In the genomic region with DNA sequence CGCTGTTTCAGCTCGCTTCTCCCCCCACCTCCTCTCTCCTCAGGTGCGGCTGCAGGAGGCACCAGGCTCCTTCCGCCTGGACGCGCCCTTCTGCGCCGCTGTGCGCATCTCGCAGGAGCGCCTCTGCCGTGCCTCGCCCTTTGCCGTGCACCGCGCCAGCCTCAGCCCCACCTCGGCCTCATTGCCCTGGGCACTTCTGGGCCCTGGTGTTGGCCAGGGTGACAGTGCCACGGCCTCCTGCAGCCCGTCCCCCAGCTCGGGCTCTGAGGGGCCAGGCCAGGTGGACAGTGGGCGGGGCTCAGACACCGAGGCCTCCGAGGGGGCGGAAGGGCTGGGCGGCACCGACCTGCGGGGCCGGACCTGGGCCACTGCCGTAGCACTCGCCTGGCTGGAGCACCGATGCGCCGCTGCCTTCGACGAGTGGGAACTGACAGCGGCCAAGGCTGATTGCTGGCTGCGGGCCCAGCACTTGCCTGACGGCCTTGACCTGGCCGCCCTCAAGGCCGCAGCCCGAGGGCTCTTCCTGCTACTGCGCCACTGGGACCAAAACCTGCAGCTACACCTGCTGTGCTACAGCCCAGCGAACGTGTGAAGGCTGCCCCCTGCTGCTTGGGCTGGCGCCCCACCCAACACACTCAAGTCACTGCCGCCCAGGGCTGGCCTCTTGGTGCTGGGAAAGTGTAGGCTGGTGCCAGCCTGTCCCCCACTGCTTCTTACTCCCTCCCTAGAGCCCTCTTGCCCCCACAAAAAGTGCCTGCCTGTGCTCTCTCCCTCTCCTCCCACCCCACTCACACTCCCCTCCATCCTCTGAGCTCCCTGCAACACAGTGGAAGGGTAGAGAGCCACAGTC, we compare ENCODE assay signal across 1 cellular context.
TF ChIP-seq lines count a peak whose summit lies in the region.

No MANE protein-coding gene starts in this region.

TF ChIP-seq in K562, 482 proteins besides CTCF, POLR2A, EP300 and RAD21 (continued from another document):
- TF ChIP-seq, protein P1, sequence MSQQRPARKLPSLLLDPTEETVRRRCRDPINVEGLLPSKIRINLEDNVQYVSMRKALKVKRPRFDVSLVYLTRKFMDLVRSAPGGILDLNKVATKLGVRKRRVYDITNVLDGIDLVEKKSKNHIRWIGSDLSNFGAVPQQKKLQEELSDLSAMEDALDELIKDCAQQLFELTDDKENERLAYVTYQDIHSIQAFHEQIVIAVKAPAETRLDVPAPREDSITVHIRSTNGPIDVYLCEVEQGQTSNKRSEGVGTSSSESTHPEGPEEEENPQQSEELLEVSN (IDR thresholded peaks at IDR 0.05; ENCODE audit: borderline replicate concordance in 1 of 2, extremely low read depth in 1 of 2, insufficient read depth in 1 of 2, insufficient read length in 1 of 2, low read depth in 1 of 2, low read length in 1 of 2, poor library complexity in 1 of 2, severe bottlenecking in 1 of 2): peak in 1 of 2 experiments; percentile 38
- no peak for TF ChIP-seq ZNF668 (CRISPR knock-in tag; IDR thresholded peaks at IDR 0.05)
- TF ChIP-seq RHOXF2B (CRISPR knock-in tag; conservative IDR thresholded peaks at IDR 0.05): 0 out of 2 replicates have a peak, but pooled peaks have one; percentile 13
- TF ChIP-seq EHMT2 (IDR thresholded peaks at IDR 0.05): peak; percentile 66; the same call in 1 of the 2 replicates
- TF ChIP-seq MAFG (tag; conservative IDR thresholded peaks at IDR 0.05): no peak
- TF ChIP-seq, protein P2, sequence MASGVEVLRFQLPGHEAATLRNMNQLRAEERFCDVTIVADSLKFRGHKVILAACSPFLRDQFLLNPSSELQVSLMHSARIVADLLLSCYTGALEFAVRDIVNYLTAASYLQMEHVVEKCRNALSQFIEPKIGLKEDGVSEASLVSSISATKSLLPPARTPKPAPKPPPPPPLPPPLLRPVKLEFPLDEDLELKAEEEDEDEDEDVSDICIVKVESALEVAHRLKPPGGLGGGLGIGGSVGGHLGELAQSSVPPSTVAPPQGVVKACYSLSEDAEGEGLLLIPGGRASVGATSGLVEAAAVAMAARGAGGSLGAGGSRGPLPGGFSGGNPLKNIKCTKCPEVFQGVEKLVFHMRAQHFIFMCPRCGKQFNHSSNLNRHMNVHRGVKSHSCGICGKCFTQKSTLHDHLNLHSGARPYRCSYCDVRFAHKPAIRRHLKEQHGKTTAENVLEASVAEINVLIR (CRISPR knock-in tag; IDR thresholded peaks at IDR 0.05): no peak
- TF ChIP-seq ZFX (CRISPR knock-in tag; IDR thresholded peaks at IDR 0.05): peak; percentile 52
- peak; percentile 84 for TF ChIP-seq STAG1 (CRISPR knock-in tag; IDR thresholded peaks at IDR 0.05; ENCODE audit: borderline replicate concordance)
- peak; percentile 56; the same call in 1 of the 2 replicates for TF ChIP-seq ZEB2 (IDR thresholded peaks at IDR 0.05)
- TF ChIP-seq ZNF124 (CRISPR knock-in tag; IDR thresholded peaks at IDR 0.05): 0 out of 2 replicates have a peak, but pooled peaks have one; percentile 33
- TF ChIP-seq NR2C2 (CRISPR knock-in tag; IDR thresholded peaks at IDR 0.05): no peak
- no peak for TF ChIP-seq NR2C2 (tag; IDR thresholded peaks at IDR 0.05)
- TF ChIP-seq ZFP36 (IDR thresholded peaks at IDR 0.05; ENCODE audit: low read depth, low read length, partially characterized antibody): no peak
- TF ChIP-seq, protein P3, sequence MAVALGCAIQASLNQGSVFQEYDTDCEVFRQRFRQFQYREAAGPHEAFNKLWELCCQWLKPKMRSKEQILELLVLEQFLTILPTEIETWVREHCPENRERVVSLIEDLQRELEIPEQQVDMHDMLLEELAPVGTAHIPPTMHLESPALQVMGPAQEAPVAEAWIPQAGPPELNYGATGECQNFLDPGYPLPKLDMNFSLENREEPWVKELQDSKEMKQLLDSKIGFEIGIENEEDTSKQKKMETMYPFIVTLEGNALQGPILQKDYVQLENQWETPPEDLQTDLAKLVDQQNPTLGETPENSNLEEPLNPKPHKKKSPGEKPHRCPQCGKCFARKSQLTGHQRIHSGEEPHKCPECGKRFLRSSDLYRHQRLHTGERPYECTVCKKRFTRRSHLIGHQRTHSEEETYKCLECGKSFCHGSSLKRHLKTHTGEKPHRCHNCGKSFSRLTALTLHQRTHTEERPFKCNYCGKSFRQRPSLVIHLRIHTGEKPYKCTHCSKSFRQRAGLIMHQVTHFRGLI (CRISPR knock-in tag; IDR thresholded peaks at IDR 0.05): no peak
- TF ChIP-seq BRD9 (IDR thresholded peaks at IDR 0.05; ENCODE audit: low read depth, partially characterized antibody): no peak
- no peak for TF ChIP-seq ZFP1 (CRISPR knock-in tag; IDR thresholded peaks at IDR 0.05)
- TF ChIP-seq RBFOX2 (IDR thresholded peaks at IDR 0.05; ENCODE audit: low read depth, low read length): peak; percentile 59
- no peak for TF ChIP-seq ZNF57 (CRISPR knock-in tag; IDR thresholded peaks at IDR 0.05)
- TF ChIP-seq KDM1A (IDR thresholded peaks at IDR 0.05): peak in 1 of 2 experiments; percentile 35; a peak in 1 of 4 replicates
- TF ChIP-seq, protein P4, sequence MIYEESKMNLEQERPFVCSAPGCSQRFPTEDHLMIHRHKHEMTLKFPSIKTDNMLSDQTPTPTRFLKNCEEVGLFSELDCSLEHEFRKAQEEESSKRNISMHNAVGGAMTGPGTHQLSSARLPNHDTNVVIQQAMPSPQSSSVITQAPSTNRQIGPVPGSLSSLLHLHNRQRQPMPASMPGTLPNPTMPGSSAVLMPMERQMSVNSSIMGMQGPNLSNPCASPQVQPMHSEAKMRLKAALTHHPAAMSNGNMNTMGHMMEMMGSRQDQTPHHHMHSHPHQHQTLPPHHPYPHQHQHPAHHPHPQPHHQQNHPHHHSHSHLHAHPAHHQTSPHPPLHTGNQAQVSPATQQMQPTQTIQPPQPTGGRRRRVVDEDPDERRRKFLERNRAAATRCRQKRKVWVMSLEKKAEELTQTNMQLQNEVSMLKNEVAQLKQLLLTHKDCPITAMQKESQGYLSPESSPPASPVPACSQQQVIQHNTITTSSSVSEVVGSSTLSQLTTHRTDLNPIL (CRISPR knock-in tag; IDR thresholded peaks at IDR 0.05): no peak
- no peak for TF ChIP-seq PHF8 (IDR thresholded peaks at IDR 0.05; ENCODE audit: borderline replicate concordance, low read length)
- no peak for TF ChIP-seq IFI16 (CRISPR knock-in tag; IDR thresholded peaks at IDR 0.05)
- TF ChIP-seq FIP1L1 (IDR thresholded peaks at IDR 0.05; ENCODE audit: low read depth, low read length, poor library complexity, severe bottlenecking): peak; percentile 73
- TF ChIP-seq, protein P5, sequence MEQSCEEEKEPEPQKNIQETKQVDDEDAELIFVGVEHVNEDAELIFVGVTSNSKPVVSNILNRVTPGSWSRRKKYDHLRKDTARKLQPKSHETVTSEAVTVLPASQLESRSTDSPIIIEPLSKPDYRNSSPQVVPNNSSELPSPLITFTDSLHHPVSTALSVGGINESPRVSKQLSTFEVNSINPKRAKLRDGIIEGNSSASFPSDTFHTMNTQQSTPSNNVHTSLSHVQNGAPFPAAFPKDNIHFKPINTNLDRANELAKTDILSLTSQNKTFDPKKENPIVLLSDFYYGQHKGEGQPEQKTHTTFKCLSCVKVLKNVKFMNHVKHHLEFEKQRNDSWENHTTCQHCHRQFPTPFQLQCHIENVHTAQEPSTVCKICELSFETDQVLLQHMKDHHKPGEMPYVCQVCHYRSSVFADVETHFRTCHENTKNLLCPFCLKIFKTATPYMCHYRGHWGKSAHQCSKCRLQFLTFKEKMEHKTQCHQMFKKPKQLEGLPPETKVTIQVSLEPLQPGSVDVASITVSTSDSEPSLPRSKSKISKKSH (CRISPR knock-in tag; IDR thresholded peaks at IDR 0.05): no peak
- TF ChIP-seq DMBX1 (CRISPR knock-in tag; IDR thresholded peaks at IDR 0.05; ENCODE audit: borderline replicate concordance): no peak
- TF ChIP-seq, protein P6, sequence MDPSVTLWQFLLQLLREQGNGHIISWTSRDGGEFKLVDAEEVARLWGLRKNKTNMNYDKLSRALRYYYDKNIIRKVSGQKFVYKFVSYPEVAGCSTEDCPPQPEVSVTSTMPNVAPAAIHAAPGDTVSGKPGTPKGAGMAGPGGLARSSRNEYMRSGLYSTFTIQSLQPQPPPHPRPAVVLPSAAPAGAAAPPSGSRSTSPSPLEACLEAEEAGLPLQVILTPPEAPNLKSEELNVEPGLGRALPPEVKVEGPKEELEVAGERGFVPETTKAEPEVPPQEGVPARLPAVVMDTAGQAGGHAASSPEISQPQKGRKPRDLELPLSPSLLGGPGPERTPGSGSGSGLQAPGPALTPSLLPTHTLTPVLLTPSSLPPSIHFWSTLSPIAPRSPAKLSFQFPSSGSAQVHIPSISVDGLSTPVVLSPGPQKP (CRISPR knock-in tag; IDR thresholded peaks at IDR 0.05): no peak
- no peak for TF ChIP-seq PHF21A (IDR thresholded peaks at IDR 0.05; ENCODE audit: borderline replicate concordance, low read depth)
- no peak for TF ChIP-seq PHB2 (IDR thresholded peaks at IDR 0.05; ENCODE audit: low read depth)
- peak; percentile 21; the same call in 1 of the 2 replicates for TF ChIP-seq ZNF384 (IDR thresholded peaks at IDR 0.05; ENCODE audit: low read depth, low read length)
- no peak for TF ChIP-seq ZFPM2 (CRISPR knock-in tag; IDR thresholded peaks at IDR 0.05)
- no peak for TF ChIP-seq GABPA (tag; conservative IDR thresholded peaks at IDR 0.05; ENCODE audit: low read depth)
- TF ChIP-seq KLF16 (IDR thresholded peaks at IDR 0.05): peak; percentile 37; the same call in 1 of the 2 replicates
- TF ChIP-seq POLR2G (IDR thresholded peaks at IDR 0.05; ENCODE audit: low read depth, low read length): peak; percentile 77
- no peak for TF ChIP-seq POLR2H (tag; IDR thresholded peaks at IDR 0.05; ENCODE audit: low read depth)
- no peak for TF ChIP-seq LEF1 (IDR thresholded peaks at IDR 0.05)
- 0 out of 2 replicates have a peak, but pooled peaks have one; percentile 18 for TF ChIP-seq BHLHE40 (IDR thresholded peaks at IDR 0.05; ENCODE audit: low read length)
- no peak for TF ChIP-seq KLF6 (CRISPR knock-in tag; IDR thresholded peaks at IDR 0.05; ENCODE audit: borderline replicate concordance)
- no peak for TF ChIP-seq KLF13 (tag; IDR thresholded peaks at IDR 0.05; ENCODE audit: borderline replicate concordance, low read depth)
- TF ChIP-seq ZNF586 (CRISPR knock-in tag; conservative IDR thresholded peaks at IDR 0.05): no peak
- TF ChIP-seq FOSL1 (tag; conservative IDR thresholded peaks at IDR 0.05): no peak
- TF ChIP-seq L3MBTL2 (IDR thresholded peaks at IDR 0.05): peak; percentile 47; the same call in 1 of the 2 replicates
- no peak for TF ChIP-seq RFX1 (IDR thresholded peaks at IDR 0.05)
- TF ChIP-seq, protein P7, sequence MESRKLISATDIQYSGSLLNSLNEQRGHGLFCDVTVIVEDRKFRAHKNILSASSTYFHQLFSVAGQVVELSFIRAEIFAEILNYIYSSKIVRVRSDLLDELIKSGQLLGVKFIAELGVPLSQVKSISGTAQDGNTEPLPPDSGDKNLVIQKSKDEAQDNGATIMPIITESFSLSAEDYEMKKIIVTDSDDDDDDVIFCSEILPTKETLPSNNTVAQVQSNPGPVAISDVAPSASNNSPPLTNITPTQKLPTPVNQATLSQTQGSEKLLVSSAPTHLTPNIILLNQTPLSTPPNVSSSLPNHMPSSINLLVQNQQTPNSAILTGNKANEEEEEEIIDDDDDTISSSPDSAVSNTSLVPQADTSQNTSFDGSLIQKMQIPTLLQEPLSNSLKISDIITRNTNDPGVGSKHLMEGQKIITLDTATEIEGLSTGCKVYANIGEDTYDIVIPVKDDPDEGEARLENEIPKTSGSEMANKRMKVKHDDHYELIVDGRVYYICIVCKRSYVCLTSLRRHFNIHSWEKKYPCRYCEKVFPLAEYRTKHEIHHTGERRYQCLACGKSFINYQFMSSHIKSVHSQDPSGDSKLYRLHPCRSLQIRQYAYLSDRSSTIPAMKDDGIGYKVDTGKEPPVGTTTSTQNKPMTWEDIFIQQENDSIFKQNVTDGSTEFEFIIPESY (CRISPR knock-in tag; IDR thresholded peaks at IDR 0.05): peak; percentile 93
- peak; percentile 44; the same call in 1 of the 2 replicates for TF ChIP-seq HCFC1 (IDR thresholded peaks at IDR 0.05; ENCODE audit: low read depth, low read length)
- TF ChIP-seq ZKSCAN1 (IDR thresholded peaks at IDR 0.05; ENCODE audit: low read depth, low read length): no peak
- peak; percentile 48; the same call in 1 of the 2 replicates for TF ChIP-seq GABPB1 (CRISPR knock-in tag; IDR thresholded peaks at IDR 0.05)
- TF ChIP-seq TEAD2 (tag; IDR thresholded peaks at IDR 0.05): no peak
- TF ChIP-seq CXXC5 (CRISPR knock-in tag; IDR thresholded peaks at IDR 0.05): peak; percentile 72
- TF ChIP-seq POLR2B (IDR thresholded peaks at IDR 0.05; ENCODE audit: low read depth, partially characterized antibody): peak; percentile 54
- TF ChIP-seq, protein P8, sequence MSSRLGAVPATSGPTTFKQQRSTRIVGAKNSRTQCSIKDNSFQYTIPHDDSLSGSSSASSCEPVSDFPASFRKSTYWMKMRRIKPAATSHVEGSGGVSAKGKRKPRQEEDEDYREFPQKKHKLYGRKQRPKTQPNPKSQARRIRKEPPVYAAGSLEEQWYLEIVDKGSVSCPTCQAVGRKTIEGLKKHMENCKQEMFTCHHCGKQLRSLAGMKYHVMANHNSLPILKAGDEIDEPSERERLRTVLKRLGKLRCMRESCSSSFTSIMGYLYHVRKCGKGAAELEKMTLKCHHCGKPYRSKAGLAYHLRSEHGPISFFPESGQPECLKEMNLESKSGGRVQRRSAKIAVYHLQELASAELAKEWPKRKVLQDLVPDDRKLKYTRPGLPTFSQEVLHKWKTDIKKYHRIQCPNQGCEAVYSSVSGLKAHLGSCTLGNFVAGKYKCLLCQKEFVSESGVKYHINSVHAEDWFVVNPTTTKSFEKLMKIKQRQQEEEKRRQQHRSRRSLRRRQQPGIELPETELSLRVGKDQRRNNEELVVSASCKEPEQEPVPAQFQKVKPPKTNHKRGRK (tag; IDR thresholded peaks at IDR 0.05): no peak
